3 cellular contexts compared by ENCODE assay signal in the genomic region with DNA sequence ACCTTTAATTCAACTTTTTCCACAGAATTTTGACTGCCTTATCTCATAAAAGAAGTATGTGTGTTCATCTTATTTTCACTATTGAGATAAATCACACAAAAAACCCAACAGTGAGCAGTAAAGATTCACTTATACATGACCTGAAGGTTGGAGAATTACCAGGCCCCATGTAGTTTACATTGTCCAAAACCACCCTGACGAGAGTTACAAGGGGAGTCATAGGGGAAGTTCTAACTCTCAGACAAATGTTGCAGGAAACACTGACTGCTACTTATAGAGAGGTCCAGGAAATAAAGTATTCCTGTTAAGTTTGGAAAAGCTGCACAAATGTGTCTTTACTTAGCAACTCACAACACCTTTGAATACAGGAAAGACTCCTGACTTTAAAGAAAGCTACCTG.
TF ChIP-seq lines count a peak whose summit lies in the region.

No MANE protein-coding gene starts in this region.

TF ChIP-seq in SK-N-SH, 30 proteins besides CTCF, POLR2A, EP300 and RAD21:
- TF ChIP-seq, protein P1, sequence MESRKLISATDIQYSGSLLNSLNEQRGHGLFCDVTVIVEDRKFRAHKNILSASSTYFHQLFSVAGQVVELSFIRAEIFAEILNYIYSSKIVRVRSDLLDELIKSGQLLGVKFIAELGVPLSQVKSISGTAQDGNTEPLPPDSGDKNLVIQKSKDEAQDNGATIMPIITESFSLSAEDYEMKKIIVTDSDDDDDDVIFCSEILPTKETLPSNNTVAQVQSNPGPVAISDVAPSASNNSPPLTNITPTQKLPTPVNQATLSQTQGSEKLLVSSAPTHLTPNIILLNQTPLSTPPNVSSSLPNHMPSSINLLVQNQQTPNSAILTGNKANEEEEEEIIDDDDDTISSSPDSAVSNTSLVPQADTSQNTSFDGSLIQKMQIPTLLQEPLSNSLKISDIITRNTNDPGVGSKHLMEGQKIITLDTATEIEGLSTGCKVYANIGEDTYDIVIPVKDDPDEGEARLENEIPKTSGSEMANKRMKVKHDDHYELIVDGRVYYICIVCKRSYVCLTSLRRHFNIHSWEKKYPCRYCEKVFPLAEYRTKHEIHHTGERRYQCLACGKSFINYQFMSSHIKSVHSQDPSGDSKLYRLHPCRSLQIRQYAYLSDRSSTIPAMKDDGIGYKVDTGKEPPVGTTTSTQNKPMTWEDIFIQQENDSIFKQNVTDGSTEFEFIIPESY (IDR thresholded peaks at IDR 0.05; ENCODE audit: borderline replicate concordance, low read depth): no peak
- TF ChIP-seq POLR2AphosphoS5 (IDR thresholded peaks at IDR 0.05; ENCODE audit: low read depth, low read length) (no peak), FOXJ3 (CRISPR knock-in tag; IDR thresholded peaks at IDR 0.05) (no peak), TEAD4 (IDR thresholded peaks at IDR 0.05; ENCODE audit: borderline replicate concordance, insufficient read depth) (no peak), GATA2 (CRISPR knock-in tag; IDR thresholded peaks at IDR 0.05) (no peak), EZH2phosphoT487 (IDR thresholded peaks at IDR 0.05; ENCODE audit: borderline replicate concordance, low read depth) (no peak), RFX5 (IDR thresholded peaks at IDR 0.05; ENCODE audit: low read length) (no peak), MEF2A (IDR thresholded peaks at IDR 0.05; ENCODE audit: borderline replicate concordance, low read depth) (no peak), CHD2 (IDR thresholded peaks at IDR 0.05; ENCODE audit: low read length, partially characterized antibody) (no peak)
- TF ChIP-seq, protein P2, sequence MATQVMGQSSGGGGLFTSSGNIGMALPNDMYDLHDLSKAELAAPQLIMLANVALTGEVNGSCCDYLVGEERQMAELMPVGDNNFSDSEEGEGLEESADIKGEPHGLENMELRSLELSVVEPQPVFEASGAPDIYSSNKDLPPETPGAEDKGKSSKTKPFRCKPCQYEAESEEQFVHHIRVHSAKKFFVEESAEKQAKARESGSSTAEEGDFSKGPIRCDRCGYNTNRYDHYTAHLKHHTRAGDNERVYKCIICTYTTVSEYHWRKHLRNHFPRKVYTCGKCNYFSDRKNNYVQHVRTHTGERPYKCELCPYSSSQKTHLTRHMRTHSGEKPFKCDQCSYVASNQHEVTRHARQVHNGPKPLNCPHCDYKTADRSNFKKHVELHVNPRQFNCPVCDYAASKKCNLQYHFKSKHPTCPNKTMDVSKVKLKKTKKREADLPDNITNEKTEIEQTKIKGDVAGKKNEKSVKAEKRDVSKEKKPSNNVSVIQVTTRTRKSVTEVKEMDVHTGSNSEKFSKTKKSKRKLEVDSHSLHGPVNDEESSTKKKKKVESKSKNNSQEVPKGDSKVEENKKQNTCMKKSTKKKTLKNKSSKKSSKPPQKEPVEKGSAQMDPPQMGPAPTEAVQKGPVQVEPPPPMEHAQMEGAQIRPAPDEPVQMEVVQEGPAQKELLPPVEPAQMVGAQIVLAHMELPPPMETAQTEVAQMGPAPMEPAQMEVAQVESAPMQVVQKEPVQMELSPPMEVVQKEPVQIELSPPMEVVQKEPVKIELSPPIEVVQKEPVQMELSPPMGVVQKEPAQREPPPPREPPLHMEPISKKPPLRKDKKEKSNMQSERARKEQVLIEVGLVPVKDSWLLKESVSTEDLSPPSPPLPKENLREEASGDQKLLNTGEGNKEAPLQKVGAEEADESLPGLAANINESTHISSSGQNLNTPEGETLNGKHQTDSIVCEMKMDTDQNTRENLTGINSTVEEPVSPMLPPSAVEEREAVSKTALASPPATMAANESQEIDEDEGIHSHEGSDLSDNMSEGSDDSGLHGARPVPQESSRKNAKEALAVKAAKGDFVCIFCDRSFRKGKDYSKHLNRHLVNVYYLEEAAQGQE (IDR thresholded peaks at IDR 0.05; ENCODE audit: low read depth, low read length): no peak
- TF ChIP-seq, protein P3, sequence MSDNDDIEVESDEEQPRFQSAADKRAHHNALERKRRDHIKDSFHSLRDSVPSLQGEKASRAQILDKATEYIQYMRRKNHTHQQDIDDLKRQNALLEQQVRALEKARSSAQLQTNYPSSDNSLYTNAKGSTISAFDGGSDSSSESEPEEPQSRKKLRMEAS (IDR thresholded peaks at IDR 0.05; ENCODE audit: low read depth): no peak

TF ChIP-seq in endothelial cell of umbilical vein, 7 proteins besides CTCF, POLR2A, EP300 and RAD21:
- TF ChIP-seq JUN (IDR thresholded peaks at IDR 0.05; ENCODE audit: borderline replicate concordance, insufficient read depth, insufficient read length, low read depth): no peak
- TF ChIP-seq EZH2 (IDR thresholded peaks at IDR 0.05; ENCODE audit: borderline replicate concordance, low read depth, low read length, severe bottlenecking): no peak
- no peak for TF ChIP-seq FOS (IDR thresholded peaks at IDR 0.05; ENCODE audit: borderline replicate concordance, insufficient read depth, low read length)
- TF ChIP-seq MYC (IDR thresholded peaks at IDR 0.05; ENCODE audit: low read depth, low read length): no peak
- TF ChIP-seq, protein P3 (IDR thresholded peaks at IDR 0.05; ENCODE audit: insufficient read depth, insufficient read length): no peak
- no peak for TF ChIP-seq POLR2AphosphoS5 (IDR thresholded peaks at IDR 0.05; ENCODE audit: insufficient read depth, low read depth, low read length)
- TF ChIP-seq GATA2 (IDR thresholded peaks at IDR 0.05; ENCODE audit: insufficient read depth, insufficient read length, low read depth, low read length): no peak

TF ChIP-seq in WTC11, 78 proteins besides CTCF, POLR2A, EP300 and RAD21:
- TF ChIP-seq, protein P4, sequence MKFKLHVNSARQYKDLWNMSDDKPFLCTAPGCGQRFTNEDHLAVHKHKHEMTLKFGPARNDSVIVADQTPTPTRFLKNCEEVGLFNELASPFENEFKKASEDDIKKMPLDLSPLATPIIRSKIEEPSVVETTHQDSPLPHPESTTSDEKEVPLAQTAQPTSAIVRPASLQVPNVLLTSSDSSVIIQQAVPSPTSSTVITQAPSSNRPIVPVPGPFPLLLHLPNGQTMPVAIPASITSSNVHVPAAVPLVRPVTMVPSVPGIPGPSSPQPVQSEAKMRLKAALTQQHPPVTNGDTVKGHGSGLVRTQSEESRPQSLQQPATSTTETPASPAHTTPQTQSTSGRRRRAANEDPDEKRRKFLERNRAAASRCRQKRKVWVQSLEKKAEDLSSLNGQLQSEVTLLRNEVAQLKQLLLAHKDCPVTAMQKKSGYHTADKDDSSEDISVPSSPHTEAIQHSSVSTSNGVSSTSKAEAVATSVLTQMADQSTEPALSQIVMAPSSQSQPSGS (CRISPR knock-in tag; IDR thresholded peaks at IDR 0.05; ENCODE audit: borderline replicate concordance, low read depth): no peak
- no peak for TF ChIP-seq ESRRA (CRISPR knock-in tag; IDR thresholded peaks at IDR 0.05; ENCODE audit: borderline replicate concordance)
- TF ChIP-seq RELA (CRISPR knock-in tag; IDR thresholded peaks at IDR 0.05; ENCODE audit: borderline replicate concordance): no peak
- no peak for TF ChIP-seq FOXK1 (CRISPR knock-in tag; IDR thresholded peaks at IDR 0.05)
- TF ChIP-seq EMX1 (CRISPR knock-in tag; IDR thresholded peaks at IDR 0.05): no peak
- TF ChIP-seq, protein P5, sequence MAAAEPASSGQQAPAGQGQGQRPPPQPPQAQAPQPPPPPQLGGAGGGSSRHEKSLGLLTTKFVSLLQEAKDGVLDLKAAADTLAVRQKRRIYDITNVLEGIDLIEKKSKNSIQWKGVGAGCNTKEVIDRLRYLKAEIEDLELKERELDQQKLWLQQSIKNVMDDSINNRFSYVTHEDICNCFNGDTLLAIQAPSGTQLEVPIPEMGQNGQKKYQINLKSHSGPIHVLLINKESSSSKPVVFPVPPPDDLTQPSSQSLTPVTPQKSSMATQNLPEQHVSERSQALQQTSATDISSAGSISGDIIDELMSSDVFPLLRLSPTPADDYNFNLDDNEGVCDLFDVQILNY (CRISPR knock-in tag; IDR thresholded peaks at IDR 0.05): no peak
- TF ChIP-seq OVOL2 (CRISPR knock-in tag; IDR thresholded peaks at IDR 0.05; ENCODE audit: borderline replicate concordance): no peak
- TF ChIP-seq RORB (CRISPR knock-in tag; IDR thresholded peaks at IDR 0.05): no peak
- no peak for TF ChIP-seq CREM (CRISPR knock-in tag; IDR thresholded peaks at IDR 0.05)
- no peak for TF ChIP-seq ZNF232 (CRISPR knock-in tag; IDR thresholded peaks at IDR 0.05)
- TF ChIP-seq NFATC4 (CRISPR knock-in tag; IDR thresholded peaks at IDR 0.05): no peak
- TF ChIP-seq, protein P6, sequence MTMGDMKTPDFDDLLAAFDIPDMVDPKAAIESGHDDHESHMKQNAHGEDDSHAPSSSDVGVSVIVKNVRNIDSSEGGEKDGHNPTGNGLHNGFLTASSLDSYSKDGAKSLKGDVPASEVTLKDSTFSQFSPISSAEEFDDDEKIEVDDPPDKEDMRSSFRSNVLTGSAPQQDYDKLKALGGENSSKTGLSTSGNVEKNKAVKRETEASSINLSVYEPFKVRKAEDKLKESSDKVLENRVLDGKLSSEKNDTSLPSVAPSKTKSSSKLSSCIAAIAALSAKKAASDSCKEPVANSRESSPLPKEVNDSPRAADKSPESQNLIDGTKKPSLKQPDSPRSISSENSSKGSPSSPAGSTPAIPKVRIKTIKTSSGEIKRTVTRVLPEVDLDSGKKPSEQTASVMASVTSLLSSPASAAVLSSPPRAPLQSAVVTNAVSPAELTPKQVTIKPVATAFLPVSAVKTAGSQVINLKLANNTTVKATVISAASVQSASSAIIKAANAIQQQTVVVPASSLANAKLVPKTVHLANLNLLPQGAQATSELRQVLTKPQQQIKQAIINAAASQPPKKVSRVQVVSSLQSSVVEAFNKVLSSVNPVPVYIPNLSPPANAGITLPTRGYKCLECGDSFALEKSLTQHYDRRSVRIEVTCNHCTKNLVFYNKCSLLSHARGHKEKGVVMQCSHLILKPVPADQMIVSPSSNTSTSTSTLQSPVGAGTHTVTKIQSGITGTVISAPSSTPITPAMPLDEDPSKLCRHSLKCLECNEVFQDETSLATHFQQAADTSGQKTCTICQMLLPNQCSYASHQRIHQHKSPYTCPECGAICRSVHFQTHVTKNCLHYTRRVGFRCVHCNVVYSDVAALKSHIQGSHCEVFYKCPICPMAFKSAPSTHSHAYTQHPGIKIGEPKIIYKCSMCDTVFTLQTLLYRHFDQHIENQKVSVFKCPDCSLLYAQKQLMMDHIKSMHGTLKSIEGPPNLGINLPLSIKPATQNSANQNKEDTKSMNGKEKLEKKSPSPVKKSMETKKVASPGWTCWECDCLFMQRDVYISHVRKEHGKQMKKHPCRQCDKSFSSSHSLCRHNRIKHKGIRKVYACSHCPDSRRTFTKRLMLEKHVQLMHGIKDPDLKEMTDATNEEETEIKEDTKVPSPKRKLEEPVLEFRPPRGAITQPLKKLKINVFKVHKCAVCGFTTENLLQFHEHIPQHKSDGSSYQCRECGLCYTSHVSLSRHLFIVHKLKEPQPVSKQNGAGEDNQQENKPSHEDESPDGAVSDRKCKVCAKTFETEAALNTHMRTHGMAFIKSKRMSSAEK (CRISPR knock-in tag; IDR thresholded peaks at IDR 0.05; ENCODE audit: borderline replicate concordance): no peak
